In the genomic region with DNA sequence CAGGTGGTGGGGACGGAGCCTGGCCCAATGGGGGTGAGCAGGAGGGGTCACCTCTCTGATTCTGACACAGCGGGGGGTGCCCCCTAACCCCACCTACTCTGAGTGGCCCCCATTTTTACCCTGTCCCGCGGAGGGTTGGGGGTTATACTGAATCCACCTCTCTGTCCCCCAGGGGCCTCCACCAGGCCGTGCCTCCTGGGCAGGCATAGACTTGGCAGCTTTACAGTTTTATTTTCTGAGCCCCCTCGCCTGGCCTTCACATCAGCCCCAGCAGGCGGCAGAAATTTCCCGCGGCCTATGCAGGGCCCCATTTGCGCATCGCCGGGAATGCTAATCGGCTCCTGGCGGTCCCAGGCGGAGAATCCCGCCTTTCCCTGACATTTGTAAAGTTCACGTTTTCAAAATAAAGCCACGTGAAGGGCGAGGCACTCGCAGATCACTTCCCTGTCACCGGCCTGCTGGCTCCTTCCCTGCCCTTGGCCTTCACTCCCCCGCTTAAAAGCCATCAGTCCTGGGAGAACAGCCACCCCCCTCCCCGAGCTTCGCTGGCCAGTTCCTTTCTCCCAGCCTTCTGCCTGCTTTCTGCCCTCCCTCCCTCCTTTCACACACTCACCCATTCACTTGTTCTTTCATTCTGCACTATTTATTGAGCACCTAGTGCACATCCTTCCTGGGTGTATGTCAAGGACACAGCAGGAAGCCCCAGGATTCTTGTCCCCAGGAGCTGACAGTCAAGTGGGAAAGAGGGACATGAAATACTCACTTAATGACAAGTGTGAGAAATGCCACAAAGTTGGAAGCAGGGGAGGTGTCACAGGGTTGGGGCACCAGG, we compare ENCODE assay signal across 2 cellular contexts.
TF ChIP-seq lines count a peak whose summit lies in the region.

No MANE protein-coding gene starts in this region.

TF ChIP-seq in H1, 55 proteins besides CTCF, POLR2A, EP300 and RAD21:
- TF ChIP-seq, protein P1, sequence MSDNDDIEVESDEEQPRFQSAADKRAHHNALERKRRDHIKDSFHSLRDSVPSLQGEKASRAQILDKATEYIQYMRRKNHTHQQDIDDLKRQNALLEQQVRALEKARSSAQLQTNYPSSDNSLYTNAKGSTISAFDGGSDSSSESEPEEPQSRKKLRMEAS (IDR thresholded peaks at IDR 0.05), result peak; percentile 77
- TF ChIP-seq, protein P2, sequence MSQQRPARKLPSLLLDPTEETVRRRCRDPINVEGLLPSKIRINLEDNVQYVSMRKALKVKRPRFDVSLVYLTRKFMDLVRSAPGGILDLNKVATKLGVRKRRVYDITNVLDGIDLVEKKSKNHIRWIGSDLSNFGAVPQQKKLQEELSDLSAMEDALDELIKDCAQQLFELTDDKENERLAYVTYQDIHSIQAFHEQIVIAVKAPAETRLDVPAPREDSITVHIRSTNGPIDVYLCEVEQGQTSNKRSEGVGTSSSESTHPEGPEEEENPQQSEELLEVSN (IDR thresholded peaks at IDR 0.05), result peak; percentile 89
- TF ChIP-seq CEBPB (IDR thresholded peaks at IDR 0.05; ENCODE audit: low read depth, low read length), result no peak
- TF ChIP-seq SIN3A (conservative IDR thresholded peaks at IDR 0.05 in 1 of 2, IDR thresholded peaks at IDR 0.05 in 1 of 2; ENCODE audit: low read depth in 1 of 2, low read length in 2 of 2), result peak in 1 of 2 experiments; percentile 17; a peak in 1 of 4 replicates
TF ChIP-seq in H1: peak in this region for 3.

TF ChIP-seq in neural cell, 6 proteins besides CTCF, POLR2A, EP300 and RAD21:
- no peak for TF ChIP-seq EZH2 (IDR thresholded peaks at IDR 0.05; ENCODE audit: borderline replicate concordance, insufficient read depth, low read length, poor library complexity, severe bottlenecking)
- TF ChIP-seq, protein P3, sequence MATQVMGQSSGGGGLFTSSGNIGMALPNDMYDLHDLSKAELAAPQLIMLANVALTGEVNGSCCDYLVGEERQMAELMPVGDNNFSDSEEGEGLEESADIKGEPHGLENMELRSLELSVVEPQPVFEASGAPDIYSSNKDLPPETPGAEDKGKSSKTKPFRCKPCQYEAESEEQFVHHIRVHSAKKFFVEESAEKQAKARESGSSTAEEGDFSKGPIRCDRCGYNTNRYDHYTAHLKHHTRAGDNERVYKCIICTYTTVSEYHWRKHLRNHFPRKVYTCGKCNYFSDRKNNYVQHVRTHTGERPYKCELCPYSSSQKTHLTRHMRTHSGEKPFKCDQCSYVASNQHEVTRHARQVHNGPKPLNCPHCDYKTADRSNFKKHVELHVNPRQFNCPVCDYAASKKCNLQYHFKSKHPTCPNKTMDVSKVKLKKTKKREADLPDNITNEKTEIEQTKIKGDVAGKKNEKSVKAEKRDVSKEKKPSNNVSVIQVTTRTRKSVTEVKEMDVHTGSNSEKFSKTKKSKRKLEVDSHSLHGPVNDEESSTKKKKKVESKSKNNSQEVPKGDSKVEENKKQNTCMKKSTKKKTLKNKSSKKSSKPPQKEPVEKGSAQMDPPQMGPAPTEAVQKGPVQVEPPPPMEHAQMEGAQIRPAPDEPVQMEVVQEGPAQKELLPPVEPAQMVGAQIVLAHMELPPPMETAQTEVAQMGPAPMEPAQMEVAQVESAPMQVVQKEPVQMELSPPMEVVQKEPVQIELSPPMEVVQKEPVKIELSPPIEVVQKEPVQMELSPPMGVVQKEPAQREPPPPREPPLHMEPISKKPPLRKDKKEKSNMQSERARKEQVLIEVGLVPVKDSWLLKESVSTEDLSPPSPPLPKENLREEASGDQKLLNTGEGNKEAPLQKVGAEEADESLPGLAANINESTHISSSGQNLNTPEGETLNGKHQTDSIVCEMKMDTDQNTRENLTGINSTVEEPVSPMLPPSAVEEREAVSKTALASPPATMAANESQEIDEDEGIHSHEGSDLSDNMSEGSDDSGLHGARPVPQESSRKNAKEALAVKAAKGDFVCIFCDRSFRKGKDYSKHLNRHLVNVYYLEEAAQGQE (IDR thresholded peaks at IDR 0.05; ENCODE audit: borderline replicate concordance), result peak; percentile 63
- TF ChIP-seq POLR2AphosphoS5 (IDR thresholded peaks at IDR 0.05), result no peak
